In genomic region chr2:186645999-186646398, GRCh38 we compare ENCODE assay signal across 22 cellular contexts. TPM values are rescaled to one million over a fixed set of nuclear protein-coding genes. Genes with fewer than 3 reads are reported as not detected.
DNase-seq lines count a peak whose midpoint lies in the region; ATAC-seq and TF ChIP-seq lines count a peak whose summit lies in the region.
"Had no signal": no experiment of that assay in that cellular context is flagged by ENCODE, and none has a peak within 500 bp of the region (broad histone marks: within the 10 kb centered on the region; RNA-seq: fewer than 3 reads in every experiment).

No MANE protein-coding gene starts in this region.

- H3K27me3 ChIP-seq in IMR-90 (ENCODE audit: control insufficient read depth, insufficient read depth, low read length) (no peaks in the 10 kb centered on the region), fibroblast of lung (ENCODE audit: control insufficient read depth, insufficient read depth, low read length) (no peaks in the 10 kb centered on the region)
- H3K27me3 ChIP-seq: BLaER1, MG63 had no signal

- peaks cover 9% of the 10 kb centered on the region for H3K4me1 Mint-ChIP-seq in mesothelial cell of epicardium
- H3K4me1 Mint-ChIP-seq: CD4-positive, alpha-beta memory T cell had no signal

- no CpG with 5 or more reads among the region's 2 CpGs for WGBS in IMR-90 (ENCODE audit: extremely low coverage in 2 of 2, insufficient read length in 1 of 2), 2 experiments

- no peak overlapping the region for H3K14ac ChIP-seq in IMR-90 (replicated peaks; ENCODE audit: low read depth, low read length)

- intact Hi-C loops in IMR-90 (cut with micrococcal nuclease): loop anchor here (10.0 kb wide), 1 partner anchor 371 kb away; no protein-coding TSS in a partner anchor

- H3K79me2 ChIP-seq in fibroblast of lung (ENCODE audit: control insufficient read depth, insufficient read depth, low read length): no peaks in the 10 kb centered on the region

- H4K91ac ChIP-seq in IMR-90 (ENCODE audit: insufficient read depth, low read depth, low read length): no peak overlapping the region

- CTCF ChIA-PET in IMR-90 (lab: Yijun Ruan, JAX): no interaction called here

- no peak overlapping the region for H3K4me2 ChIP-seq in IMR-90 (ENCODE audit: low read depth, low read length)
- no peak overlapping the region for H3K4me2 ChIP-seq in fibroblast of lung (ENCODE audit: extremely low read depth, insufficient read depth, low read length)
- H3K4me2 ChIP-seq: BLaER1 had no signal

- H3K56ac ChIP-seq in IMR-90 (ENCODE audit: extremely low read depth, insufficient read depth, low read length): no peak overlapping the region

- dilution Hi-C loops in IMR-90 (cut with HindIII; ENCODE audit: low sequenced_read_pairs, unreplicated experiment): no loop called here

- no peaks in the 10 kb centered on the region for H3K27me3 Mint-ChIP-seq in mesothelial cell of epicardium (ENCODE audit: low read depth)
- H3K27me3 Mint-ChIP-seq: CD4-positive, alpha-beta memory T cell had no signal

- H3K9me3 Mint-ChIP-seq in mesothelial cell of epicardium: no peaks in the 10 kb centered on the region
- H3K9me3 Mint-ChIP-seq: CD4-positive, alpha-beta memory T cell had no signal

- H3K79me1 ChIP-seq in IMR-90 (ENCODE audit: low read depth in 1 of 2, low read length in 2 of 2): peaks cover 0 to 6% of the 10 kb centered on the region in 2 experiments; a peak in 2 of 4 replicates

- BruUV-seq in IMR-90 (replicated peaks; lab: Mats Ljungman, UMichigan): no TSS peak

- no peak overlapping the region for H4K5ac ChIP-seq in IMR-90 (ENCODE audit: low read depth, low read length)

- H2BK20ac ChIP-seq in IMR-90 (ENCODE audit: low read depth, low read length): no peak overlapping the region

- peak; percentile 3 for DNase-seq in AG08396 (ENCODE audit: low spot score)
- DNase-seq in IMR-90: peak; percentile 36
- peak; percentile 36 to 39 for DNase-seq in fibroblast of lung (ENCODE audit: low read depth in 2 of 2)
- DNase-seq in mesothelial cell of epicardium (ENCODE audit: low spot score in 2 of 2, unreplicated experiment in 2 of 2): no peak
- no peak for DNase-seq in DMS 273 treated with DMSO at 0.1 percent for 48 hours (lab: John Stamatoyannopoulos, UW)
- no peak for DNase-seq in NCI-H2107 (lab: John Stamatoyannopoulos, UW)
- DNase-seq: CD4-positive, alpha-beta memory T cell; DMS79 treated with DMSO at 0.1 percent for 48 hours; GDM1; HCEC 1CT; Kasumi-1; MG63; NCI-H1048; NCI-H1436 treated with DMSO at 0.1 percent for 48 hours; NCI-H2081; NCI-H510A; NCI-H748 treated with DMSO at 0.1 percent for 48 hours; OCI-M1; SHP77 treated with DMSO at 0.1 percent for 48 hours had no signal

- H3K4ac ChIP-seq in IMR-90 (ENCODE audit: low read depth, low read length): no peak overlapping the region

- H3K9me3 ChIP-seq in IMR-90 (ENCODE audit: control insufficient read depth, insufficient read depth, low read length): no peaks in the 10 kb centered on the region
- H3K9me3 ChIP-seq in fibroblast of lung (ENCODE audit: control insufficient read depth, insufficient read depth, low read depth, low read length): no peaks in the 10 kb centered on the region
- H3K9me3 ChIP-seq: BLaER1, MG63 had no signal

- H3K36me3 ChIP-seq in IMR-90 (ENCODE audit: control insufficient read depth, insufficient read depth, low read length): peaks cover 17% of the 10 kb centered on the region
- H3K36me3 ChIP-seq in fibroblast of lung (ENCODE audit: control insufficient read depth, insufficient read depth, low read length): peaks cover 4% of the 10 kb centered on the region

- TF ChIP-seq CTCF in IMR-90 (conservative IDR thresholded peaks at IDR 0.05; ENCODE audit: low read depth, low read length): no peak
- TF ChIP-seq CTCF in fibroblast of lung (conservative IDR thresholded peaks at IDR 0.05 in 1 of 2, IDR thresholded peaks at IDR 0.05 in 1 of 2; ENCODE audit: low read depth in 1 of 2, low read length in 2 of 2): no peak
- TF ChIP-seq CTCF in mesothelial cell of epicardium (IDR thresholded peaks at IDR 0.05; ENCODE audit: unreplicated experiment): no peak

- no peak overlapping the region; the same call in 1 of the 2 replicates for H3K27ac ChIP-seq in IMR-90 (ENCODE audit: insufficient read depth, low read length)
- no peak overlapping the region for H3K27ac ChIP-seq in fibroblast of lung (ENCODE audit: insufficient read depth, low read length)
- H3K27ac ChIP-seq: BLaER1 had no signal

- no peak for TF ChIP-seq POLR2A in IMR-90 (IDR thresholded peaks at IDR 0.05; ENCODE audit: low read depth, low read length)

- no peak overlapping the region for H3K18ac ChIP-seq in IMR-90 (ENCODE audit: low read depth, low read length)

- H2AK9ac ChIP-seq in IMR-90 (replicated peaks; ENCODE audit: low read depth, low read length, poor library complexity): no peak overlapping the region

- H3K23ac ChIP-seq in IMR-90 (ENCODE audit: low read depth, low read length): no peak overlapping the region

- H2AFZ ChIP-seq in IMR-90 (replicated peaks; ENCODE audit: low read length, poor library complexity): no peak overlapping the region
- H2AFZ ChIP-seq in fibroblast of lung (ENCODE audit: low read length): no peak overlapping the region

- H3K36me3 Mint-ChIP-seq in mesothelial cell of epicardium: peaks cover 25% of the 10 kb centered on the region

- ATAC-seq in IMR-90 (ENCODE audit: low read depth) (no peak), GM19395 (IDR thresholded peaks at IDR 0.05; ENCODE audit: unreplicated experiment) (no peak), HG03097 (IDR thresholded peaks at IDR 0.05; ENCODE audit: low FRiP score, unreplicated experiment) (no peak)

- in situ Hi-C loops in IMR-90 (cut with MboI; ENCODE audit: low sequenced_read_pairs): no loop called here

- H4K8ac ChIP-seq in IMR-90 (ENCODE audit: low read depth in 2 of 2, low read length in 2 of 2): no peak overlapping the region

- no peak overlapping the region for H2BK15ac ChIP-seq in IMR-90 (ENCODE audit: low read depth, low read length)

- no peak overlapping the region for H3K4me3 Mint-ChIP-seq in mesothelial cell of epicardium
- H3K4me3 Mint-ChIP-seq: CD4-positive, alpha-beta memory T cell had no signal

- H3K9ac ChIP-seq in IMR-90 (ENCODE audit: low read depth, low read length) (no peak overlapping the region), fibroblast of lung (ENCODE audit: insufficient read depth, low read length) (no peak overlapping the region)
- H3K9ac ChIP-seq: BLaER1 had no signal

- POLR2A ChIA-PET in IMR-90 (lab: Charles Lee; ENCODE audit: unreplicated experiment): no interaction called here

- H3K4me1 ChIP-seq in IMR-90 (ENCODE audit: control insufficient read depth, insufficient read depth, low read length) (peaks cover 6% of the 10 kb centered on the region), fibroblast of lung (ENCODE audit: control insufficient read depth, extremely low read depth, insufficient read depth, low read length) (peaks cover 3% of the 10 kb centered on the region)
- H3K4me1 ChIP-seq: BLaER1 had no signal

- H2BK120ac ChIP-seq in IMR-90 (ENCODE audit: low read depth, low read length): no peak overlapping the region

- no peak overlapping the region for H3K4me3 ChIP-seq in IMR-90 (ENCODE audit: insufficient read depth, low read depth, low read length)
- no peak overlapping the region for H3K4me3 ChIP-seq in fibroblast of lung (replicated peaks in 1 of 4; ENCODE audit: control extremely low read depth in 1 of 4, insufficient read depth in 1 of 4, low read depth in 3 of 4, low read length in 4 of 4)
- H3K4me3 ChIP-seq: BLaER1, MG63 had no signal

- H3K27ac Mint-ChIP-seq in mesothelial cell of epicardium: peak overlapping the region; percentile 64

- no peaks in the 10 kb centered on the region for H4K20me1 ChIP-seq in IMR-90 (ENCODE audit: insufficient read depth, low read length)
- no peaks in the 10 kb centered on the region for H4K20me1 ChIP-seq in fibroblast of lung (ENCODE audit: control insufficient read depth, extremely low read depth, insufficient read depth, low read length)
- H4K20me1 ChIP-seq: BLaER1 had no signal

- no peak overlapping the region for H2AK5ac ChIP-seq in IMR-90 (ENCODE audit: low read depth, low read length)

- H2BK5ac ChIP-seq in IMR-90 (ENCODE audit: low read depth, low read length, poor library complexity, severe bottlenecking): peak overlapping the region; percentile 13

- peaks cover 3% of the 10 kb centered on the region for H3K9me1 ChIP-seq in IMR-90 (ENCODE audit: insufficient read depth, low read length)

- no peak for TF ChIP-seq RAD21 in IMR-90 (IDR thresholded peaks at IDR 0.05; ENCODE audit: low read length)

TF ChIP-seq in IMR-90, 13 proteins besides CTCF, POLR2A, EP300 and RAD21:
- peak; percentile 67; the same call in 1 of the 2 replicates for TF ChIP-seq CEBPB (IDR thresholded peaks at IDR 0.05; ENCODE audit: low read depth, low read length)
- TF ChIP-seq CHD1 (IDR thresholded peaks at IDR 0.05; ENCODE audit: low read depth, low read length): no peak

RNA-seq across cellular contexts. Expression of gene FAM171B, which starts 47.9 kb away (rescaled TPM):
- total RNA-seq in IMR-90 (2012; rRNA removed) (19.9 and 26.4 TPM in 2 replicates), fibroblast of lung (43.4 and 56.5 TPM in 2 replicates), mesothelial cell of epicardium (17.2 to 21.4 TPM (median 19.7 TPM) in 3 replicates)
- polyA plus RNA-seq in IMR-90 (2012; rRNA removed) (2.1 and 2.6 TPM in 2 replicates), fibroblast of lung (18.7 and 27.2 TPM in 2 replicates)
- polyA plus RNA-seq in IMR-90 (2012; cell fraction: cytosol; rRNA removed): 0.56 and 0.64 TPM in 2 replicates
- 0.47 and 4.2 TPM in 2 replicates for polyA plus RNA-seq in IMR-90 (2012; cell fraction: nucleus; rRNA removed; ENCODE audit: low replicate concordance)
- 10.6 and 15.1 TPM in 2 replicates for polyA plus RNA-seq in fibroblast of lung (2012)
- polyA minus RNA-seq in fibroblast of lung (ENCODE audit: low replicate concordance): 3.7 and 7.5 TPM in 2 replicates

RNA-seq across cellular contexts. Expression of gene ITGAV, which starts 56.1 kb away (rescaled TPM):
- 181 and 204 TPM in 2 replicates for total RNA-seq in IMR-90 (2012; rRNA removed)
- 45.8 and 51.4 TPM in 2 replicates for polyA plus RNA-seq in IMR-90 (2012; rRNA removed)
- 12.4 and 14.0 TPM in 2 replicates for polyA plus RNA-seq in IMR-90 (2012; cell fraction: cytosol; rRNA removed)
- polyA plus RNA-seq in IMR-90 (2012; cell fraction: nucleus; rRNA removed; ENCODE audit: low replicate concordance): 9.3 and 71.1 TPM in 2 replicates
- total RNA-seq in fibroblast of lung: 149 and 205 TPM in 2 replicates
- 44.8 and 121 TPM in 2 replicates for polyA plus RNA-seq in fibroblast of lung
- polyA plus RNA-seq in fibroblast of lung (2012): 31.2 and 81.1 TPM in 2 replicates
- polyA minus RNA-seq in fibroblast of lung (ENCODE audit: low replicate concordance): 21.0 and 60.0 TPM in 2 replicates
- 93.3 to 112 TPM (median 100 TPM) in 3 replicates for total RNA-seq in mesothelial cell of epicardium

Comparison
In these comparisons a context has a peak if more than half of its experiments do, and no peak if none do; other contexts are left out.
1. DNase-seq: peak in AG08396 (single experiment), IMR-90 (single experiment) and fibroblast of lung (2 of 2); none in mesothelial cell of epicardium (0 of 2), DMS 273 treated with DMSO at 0.1 percent for 48 hours (single experiment) and NCI-H2107 (single experiment).